ENCODE assay signal across 17 cellular contexts in genomic region chr3:144181062-144181461, GRCh38.
DNase-seq lines count a peak whose midpoint lies in the region; ATAC-seq, FAIRE-seq and TF ChIP-seq lines count a peak whose summit lies in the region.
"Had no signal": no experiment of that assay in that cellular context is flagged by ENCODE, and none has a peak within 500 bp of the region (broad histone marks: within the 10 kb centered on the region; RNA-seq: fewer than 3 reads in every experiment).

No MANE protein-coding gene starts in this region.

- H3K4me3 ChIP-seq in liver (ENCODE audit: low read depth in 1 of 3, low read length in 3 of 3) = no peak overlapping the region
- no peak overlapping the region for H3K4me3 ChIP-seq in HepG2 (replicated peaks in 1 of 3; ENCODE audit: insufficient read depth in 1 of 3, low read depth in 2 of 3, low read length in 3 of 3)
- H3K4me3 ChIP-seq in gastroesophageal sphincter = no peak overlapping the region
- H3K4me3 ChIP-seq: BLaER1 treated with 17β-estradiol and CSF1 and Interleukin-3, amounts not matched to agents 10 nM and 100 nM had no signal

- H3K36me3 Mint-ChIP-seq in nephron (ENCODE audit: low read depth) = no peaks in the 10 kb centered on the region
- H3K36me3 Mint-ChIP-seq: CD4-positive, CD25-positive, alpha-beta regulatory T cell had no signal

- WGBS in liver = 27% methylated on average over 2 of the region's 2 CpGs
- 6% methylated on average over 2 of the region's 2 CpGs for WGBS in HepG2 (ENCODE audit: low lambda C conversion rate)
- 28 to 31% methylated on average over 2 of the region's 2 CpGs for WGBS in gastroesophageal sphincter (ENCODE audit: low coverage in 1 of 2), 2 donors

- CTCF ChIA-PET in HepG2 (lab: Yijun Ruan, JAX; ENCODE audit: low intra/inter-chr PET ratio, low total read pairs) = no interaction called here

- no peak for FAIRE-seq in HepG2 (lab: Jason Lieb, UNC)
- FAIRE-seq: G401.6, GM12891, HTR-8/SVneo had no signal

- TF ChIP-seq EP300 in HepG2 (IDR thresholded peaks at IDR 0.05; ENCODE audit: low read depth in 2 of 2, low read length in 2 of 2) (no peak), HepG2 (CRISPR knock-in tag; IDR thresholded peaks at IDR 0.05; ENCODE audit: borderline replicate concordance) (no peak), gastroesophageal sphincter (IDR thresholded peaks at IDR 0.05) (no peak)

- POLR2A ChIA-PET in HepG2 (lab: Yijun Ruan, JAX) = no interaction called here

- H3K79me2 ChIP-seq in HepG2 (ENCODE audit: insufficient read depth, low read length) = no peaks in the 10 kb centered on the region

- H3K4me1 ChIP-seq in liver (ENCODE audit: control insufficient read depth in 4 of 4, insufficient read depth in 4 of 4, low read length in 3 of 4) (peaks cover 0 to 3% (median 0%) of the 10 kb centered on the region in 4 donors), HepG2 (ENCODE audit: insufficient read depth, low read length) (no peaks in the 10 kb centered on the region), gastroesophageal sphincter (peaks cover 0 to 7% (median 0%) of the 10 kb centered on the region in 3 donors)
- H3K4me1 ChIP-seq: BLaER1 treated with 17β-estradiol and CSF1 and Interleukin-3, amounts not matched to agents 10 nM and 100 nM had no signal

- no peak overlapping the region for H3K4me3 Mint-ChIP-seq in nephron
- H3K4me3 Mint-ChIP-seq: CD4-positive, CD25-positive, alpha-beta regulatory T cell; H9 had no signal

- H3K9me3 Mint-ChIP-seq in nephron = peaks cover 13% of the 10 kb centered on the region

- no peak overlapping the region for H3K9ac ChIP-seq in liver (ENCODE audit: low read depth in 1 of 2, low read length in 2 of 2)
- no peak overlapping the region for H3K9ac ChIP-seq in HepG2 (ENCODE audit: insufficient read depth, low read depth, low read length)
- H3K9ac ChIP-seq: BLaER1 treated with 17β-estradiol and CSF1 and Interleukin-3, amounts not matched to agents 10 nM and 100 nM had no signal

- intact Hi-C loops in HepG2 (cut with micrococcal nuclease; ENCODE audit: unreplicated experiment) = no loop called here

- no peak for TF ChIP-seq POLR2A in HepG2 (IDR thresholded peaks at IDR 0.05; ENCODE audit: insufficient read depth in 1 of 2, low read depth in 2 of 2, low read length in 2 of 2)
- TF ChIP-seq POLR2A in gastroesophageal sphincter (IDR thresholded peaks at IDR 0.05) = no peak

- no peaks in the 10 kb centered on the region for H4K20me1 ChIP-seq in HepG2 (ENCODE audit: insufficient read depth, low read length)
- H4K20me1 ChIP-seq: BLaER1 treated with 17β-estradiol and CSF1 and Interleukin-3, amounts not matched to agents 10 nM and 100 nM had no signal

- in situ Hi-C loops in HepG2 (cut with HindIII; ENCODE audit: extremely low pct_ligation_motif_present, low pct_unique_long_range_greater_than_20kb) = no loop called here

- H3K4me2 ChIP-seq in HepG2 (ENCODE audit: low read depth, low read length) = no peak overlapping the region
- H3K4me2 ChIP-seq: BLaER1 treated with 17β-estradiol and CSF1 and Interleukin-3, amounts not matched to agents 10 nM and 100 nM had no signal

- TF ChIP-seq RAD21 in liver (IDR thresholded peaks at IDR 0.05) (peak; percentile 22 to 29), HepG2 (CRISPR knock-in tag; IDR thresholded peaks at IDR 0.05) (no peak)

- H3K36me3 ChIP-seq in liver (ENCODE audit: control insufficient read depth in 4 of 4, insufficient read depth in 3 of 4, low read depth in 1 of 4, low read length in 3 of 4) (no peaks in the 10 kb centered on the region), HepG2 (replicated peaks in 1 of 2; ENCODE audit: control insufficient read depth in 1 of 2, insufficient read depth in 2 of 2, low read length in 2 of 2) (no peaks in the 10 kb centered on the region), gastroesophageal sphincter (no peaks in the 10 kb centered on the region)
- H3K36me3 ChIP-seq: BLaER1 treated with 17β-estradiol and CSF1 and Interleukin-3, amounts not matched to agents 10 nM and 100 nM had no signal

- H3K27ac Mint-ChIP-seq in nephron = peak overlapping the region in 2 of 3 experiments; percentile 27 to 37
- H3K27ac Mint-ChIP-seq: CD4-positive, CD25-positive, alpha-beta regulatory T cell; H9 had no signal

- no peak overlapping the region for H2AFZ ChIP-seq in HepG2 (ENCODE audit: low read length)

- H3K27me3 Mint-ChIP-seq in nephron (ENCODE audit: low read depth) = peaks cover 3% of the 10 kb centered on the region
- H3K27me3 Mint-ChIP-seq: CD4-positive, CD25-positive, alpha-beta regulatory T cell had no signal

- DNase-seq in HepG2 (ENCODE audit: low spot score) (no peak), cerebellum (ENCODE audit: low spot score) (peak; percentile 8), HK-2 (ENCODE audit: unreplicated experiment) (no peak)
- no peak for DNase-seq in activated CD8-positive, alpha-beta memory T cell treated with anti-CD3 and anti-CD28 coated beads, Interleukin-2, amount 50 U/mL, for 4 hours
- DNase-seq: ACHN; Calu3; CD4-positive, CD25-positive, alpha-beta regulatory T cell; DMS79; GOT3; H9 had no signal

- H3K9me3 ChIP-seq in liver (ENCODE audit: control insufficient read depth in 4 of 4, low read length in 3 of 4) (peaks cover 2 to 13% (median 3%) of the 10 kb centered on the region in 4 donors), HepG2 (ENCODE audit: low read length) (peaks cover 18% of the 10 kb centered on the region), gastroesophageal sphincter (peaks cover 0 to 4% (median 0%) of the 10 kb centered on the region in 3 donors)

- peak overlapping the region; percentile 15 to 54 for H3K27ac ChIP-seq in liver (ENCODE audit: low read depth in 1 of 2, low read length in 2 of 2)
- H3K27ac ChIP-seq in HepG2 (ENCODE audit: extremely low read length, insufficient read depth, low read length) = no peak overlapping the region
- H3K27ac ChIP-seq in gastroesophageal sphincter = no peak overlapping the region
- H3K27ac ChIP-seq: BLaER1 treated with 17β-estradiol and CSF1 and Interleukin-3, amounts not matched to agents 10 nM and 100 nM had no signal

- peaks cover 9% of the 10 kb centered on the region for H3K4me1 Mint-ChIP-seq in nephron
- H3K4me1 Mint-ChIP-seq: CD4-positive, CD25-positive, alpha-beta regulatory T cell; H9 had no signal

- BruUV-seq in HepG2 (replicated peaks; lab: Mats Ljungman, UMichigan) = no TSS peak

- ATAC-seq in HepG2 (no peak), gastroesophageal sphincter (no peak)

- TF ChIP-seq CTCF in liver (IDR thresholded peaks at IDR 0.05; ENCODE audit: low read depth, low read length, missing input control) (no peak), HepG2 (CRISPR knock-in tag; IDR thresholded peaks at IDR 0.05) (no peak), nephron (IDR thresholded peaks at IDR 0.05; ENCODE audit: unreplicated experiment in 3 of 3) (no peak), gastroesophageal sphincter (IDR thresholded peaks at IDR 0.05) (no peak)

- H3K27me3 ChIP-seq in liver (ENCODE audit: control insufficient read depth in 4 of 4, insufficient read depth in 4 of 4, low read length in 3 of 4) = no peaks in the 10 kb centered on the region
- H3K27me3 ChIP-seq in HepG2 (ENCODE audit: control insufficient read depth in 1 of 2, insufficient read depth in 2 of 2, low read length in 2 of 2) = no peaks in the 10 kb centered on the region
- H3K27me3 ChIP-seq in gastroesophageal sphincter = no peaks in the 10 kb centered on the region
- H3K27me3 ChIP-seq: BLaER1 treated with 17β-estradiol and CSF1 and Interleukin-3, amounts not matched to agents 10 nM and 100 nM had no signal

TF ChIP-seq in liver, 16 proteins besides CTCF, POLR2A, EP300 and RAD21:
- TF ChIP-seq RXRA (IDR thresholded peaks at IDR 0.05) (peak in 1 of 2 donors; percentile 47), SP1 (IDR thresholded peaks at IDR 0.05) (peak; percentile 43), TAF1 (conservative IDR thresholded peaks at IDR 0.05) (no peak), HNF4A (conservative IDR thresholded peaks at IDR 0.05) (peak; percentile 26 to 35), JUND (IDR thresholded peaks at IDR 0.05) (peak in 1 of 2 donors; percentile 18), ATF3 (IDR thresholded peaks at IDR 0.05) (peak; percentile 11)

TF ChIP-seq in HepG2, 621 proteins besides CTCF, POLR2A, EP300 and RAD21 (continues in another document):
- TF ChIP-seq IKZF5 (CRISPR knock-in tag; IDR thresholded peaks at IDR 0.05) (no peak), KLF11 (CRISPR knock-in tag; IDR thresholded peaks at IDR 0.05) (no peak), PRDM10 (CRISPR knock-in tag; IDR thresholded peaks at IDR 0.05; ENCODE audit: low read depth) (no peak), MIER3 (CRISPR knock-in tag; IDR thresholded peaks at IDR 0.05; ENCODE audit: borderline replicate concordance) (no peak), ZSCAN22 (CRISPR knock-in tag; IDR thresholded peaks at IDR 0.05) (no peak)

Comparison
In these comparisons a context has a peak if more than half of its experiments do, and no peak if none do; other contexts are left out.
1. H3K27ac ChIP-seq: peak in liver (2 of 2); none in HepG2 (single experiment) and gastroesophageal sphincter (0 of 4).